In the genomic region with DNA sequence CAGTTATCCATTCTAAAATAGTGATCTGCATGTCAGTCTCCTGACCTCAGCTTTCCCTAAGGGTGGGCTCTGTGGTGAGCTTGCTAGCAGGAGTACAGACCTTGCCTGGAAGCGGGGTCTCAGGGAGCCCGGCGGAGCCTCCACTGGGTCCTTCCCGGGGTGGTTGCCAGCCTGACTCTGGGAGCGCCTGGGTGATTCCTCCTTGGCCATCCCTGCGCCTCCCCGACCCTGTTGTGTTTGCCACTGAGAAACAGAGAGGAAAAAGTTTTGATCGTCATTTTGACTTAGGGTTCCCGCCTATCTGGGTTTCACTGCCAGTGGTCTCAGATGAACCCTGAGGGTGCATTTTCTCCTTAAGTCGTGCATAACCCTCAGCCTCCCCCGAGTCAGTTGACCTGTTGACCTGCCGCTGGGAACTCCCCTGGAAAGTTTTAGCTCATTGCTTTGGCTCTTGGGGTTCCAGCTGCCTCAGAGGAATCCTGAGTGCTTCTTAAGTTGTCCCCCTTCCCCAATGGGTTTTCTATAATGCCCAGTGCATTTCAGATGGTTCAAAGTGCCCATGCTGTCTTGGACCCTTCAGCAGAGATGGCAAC, we compare ENCODE assay signal across 12 cellular contexts.
A peak's percentile ranks its signal among the peaks of the same experiment; 100 is the strongest.
DNase-seq lines count a peak whose midpoint lies in the region; ATAC-seq, FAIRE-seq and TF ChIP-seq lines count a peak whose summit lies in the region.
"Had no signal": no experiment of that assay in that cellular context is flagged by ENCODE, and none has a peak within 500 bp of the region (broad histone marks: within the 10 kb centered on the region; RNA-seq: fewer than 3 reads in every experiment).

No MANE protein-coding gene starts in this region.

- no peak overlapping the region for H3K9ac ChIP-seq in rectal smooth muscle tissue (ENCODE audit: low read length)

- no peak overlapping the region for H3K4me3 Mint-ChIP-seq in brain
- H3K4me3 Mint-ChIP-seq: activated CD4-positive, alpha-beta T cell treated with anti-CD3 and anti-CD28 coated beads, Interleukin-2, amount 10 ng/mL, durations not matched to agents 7 days and 5 days; activated naive CD8-positive, alpha-beta T cell had no signal

- no peak for TF ChIP-seq CTCF in brain (conservative IDR thresholded peaks at IDR 0.05)

- H3K27me3 Mint-ChIP-seq in brain = no peaks in the 10 kb centered on the region

- no peak for DNase-seq in H54 (ENCODE audit: insufficient read length, low spot score)
- no peak for DNase-seq in activated T-cell treated with anti-CD3 and anti-CD28 coated beads for 4 hours
- DNase-seq: activated CD4-positive, alpha-beta T cell treated with anti-CD3 and anti-CD28 coated beads, Interleukin-2, amount 10 ng/mL, durations not matched to agents 7 days and 5 days; GDM1 had no signal

- no peak for FAIRE-seq in H54 (lab: Jason Lieb, UNC)

- ATAC-seq in GM18511 (IDR thresholded peaks at IDR 0.05; ENCODE audit: unreplicated experiment) (peak; percentile 40), HG02678 (IDR thresholded peaks at IDR 0.05; ENCODE audit: unreplicated experiment) (peak; percentile 27), GM21528 (IDR thresholded peaks at IDR 0.05; ENCODE audit: low FRiP score, unreplicated experiment) (no peak), HG03460 (IDR thresholded peaks at IDR 0.05; ENCODE audit: unreplicated experiment) (no peak)

- H3K4me1 Mint-ChIP-seq in brain = peaks cover 25% of the 10 kb centered on the region
- H3K4me1 Mint-ChIP-seq: activated CD4-positive, alpha-beta T cell treated with anti-CD3 and anti-CD28 coated beads, Interleukin-2, amount 10 ng/mL, durations not matched to agents 7 days and 5 days had no signal

- H3K27me3 ChIP-seq in rectal smooth muscle tissue (ENCODE audit: control insufficient read depth, insufficient read depth, low read length) = no peaks in the 10 kb centered on the region
- H3K27me3 ChIP-seq: hepatocyte had no signal

- H3K4me1 ChIP-seq in rectal smooth muscle tissue (ENCODE audit: control insufficient read depth, insufficient read depth, low read length) = peaks cover 23% of the 10 kb centered on the region

- TF ChIP-seq POLR2A in H54 (IDR thresholded peaks at IDR 0.05; ENCODE audit: low read depth, low read length) = no peak

- peak overlapping the region; percentile 15 to 84 (median 48) for H3K27ac Mint-ChIP-seq in brain
- H3K27ac Mint-ChIP-seq: activated CD4-positive, alpha-beta T cell treated with anti-CD3 and anti-CD28 coated beads, Interleukin-2, amount 10 ng/mL, durations not matched to agents 7 days and 5 days; activated naive CD8-positive, alpha-beta T cell had no signal

- peak overlapping the region; percentile 44 for H3K27ac ChIP-seq in rectal smooth muscle tissue (ENCODE audit: low read depth, low read length)
- H3K27ac ChIP-seq: hepatocyte had no signal

- H3K36me3 ChIP-seq in rectal smooth muscle tissue (ENCODE audit: control insufficient read depth, insufficient read depth, low read length) = peaks cover 24% of the 10 kb centered on the region

- no peak overlapping the region for H3K4me3 ChIP-seq in rectal smooth muscle tissue (ENCODE audit: low read length)
- H3K4me3 ChIP-seq: hepatocyte had no signal

- no peaks in the 10 kb centered on the region for H3K9me3 Mint-ChIP-seq in brain
- H3K9me3 Mint-ChIP-seq: activated CD4-positive, alpha-beta T cell treated with anti-CD3 and anti-CD28 coated beads, Interleukin-2, amount 10 ng/mL, durations not matched to agents 7 days and 5 days had no signal

- H3K36me3 Mint-ChIP-seq in brain = peaks cover 38% of the 10 kb centered on the region
- H3K36me3 Mint-ChIP-seq: activated naive CD8-positive, alpha-beta T cell had no signal

Comparison
In these comparisons a context has a peak if more than half of its experiments do, and no peak if none do; other contexts are left out.
1. ATAC-seq: peak in GM18511 (single experiment) and HG02678 (single experiment); none in GM21528 (single experiment) and HG03460 (single experiment).